1 cellular context compared by ENCODE assay signal in the genomic region with DNA sequence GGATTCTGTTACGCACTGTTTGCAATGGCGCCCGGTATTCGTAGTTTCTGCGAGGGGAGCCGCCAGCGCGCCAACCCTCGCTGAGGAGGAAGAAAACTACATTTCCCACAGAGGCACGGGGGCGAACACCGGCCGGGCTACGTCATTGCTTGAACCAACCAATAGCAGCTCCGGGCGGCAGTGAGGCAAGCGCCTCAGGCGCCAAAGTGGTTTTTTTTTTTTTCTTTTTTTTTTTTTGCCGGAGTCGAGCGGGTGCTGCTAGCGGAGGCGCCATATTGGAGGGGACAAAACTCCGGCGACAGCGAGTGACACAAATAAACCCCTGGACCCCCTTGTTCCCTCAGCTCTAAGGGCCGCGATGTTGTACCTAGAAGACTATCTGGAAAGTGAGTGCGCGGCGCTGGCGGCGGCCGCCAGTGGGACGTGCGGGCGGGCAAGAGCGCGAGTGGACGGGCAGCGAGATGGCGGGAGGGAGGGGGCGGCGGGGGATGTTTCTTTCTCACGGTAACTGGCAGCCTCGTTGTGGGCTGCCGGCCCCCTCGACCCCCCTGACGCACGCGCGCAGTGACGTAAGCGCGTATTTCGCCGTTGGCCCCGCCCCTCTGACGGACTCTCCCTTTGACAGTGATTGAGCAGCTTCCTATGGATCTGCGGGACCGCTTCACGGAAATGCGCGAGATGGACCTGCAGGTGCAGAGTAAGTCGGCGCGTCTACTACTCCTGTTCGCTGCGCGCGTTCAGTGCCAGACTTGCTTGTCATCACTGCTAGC.
TF ChIP-seq lines count a peak whose summit lies in the region.

A gene with protein sequence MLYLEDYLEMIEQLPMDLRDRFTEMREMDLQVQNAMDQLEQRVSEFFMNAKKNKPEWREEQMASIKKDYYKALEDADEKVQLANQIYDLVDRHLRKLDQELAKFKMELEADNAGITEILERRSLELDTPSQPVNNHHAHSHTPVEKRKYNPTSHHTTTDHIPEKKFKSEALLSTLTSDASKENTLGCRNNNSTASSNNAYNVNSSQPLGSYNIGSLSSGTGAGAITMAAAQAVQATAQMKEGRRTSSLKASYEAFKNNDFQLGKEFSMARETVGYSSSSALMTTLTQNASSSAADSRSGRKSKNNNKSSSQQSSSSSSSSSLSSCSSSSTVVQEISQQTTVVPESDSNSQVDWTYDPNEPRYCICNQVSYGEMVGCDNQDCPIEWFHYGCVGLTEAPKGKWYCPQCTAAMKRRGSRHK (plus strand): TSS at position 239 of the 770 bp plus-strand sequence. CDS start 120 bp downstream, at position 359.

TF ChIP-seq in SK-N-SH, 30 proteins besides CTCF, POLR2A, EP300 and RAD21 (continued from another document):
- TF ChIP-seq, protein P1, sequence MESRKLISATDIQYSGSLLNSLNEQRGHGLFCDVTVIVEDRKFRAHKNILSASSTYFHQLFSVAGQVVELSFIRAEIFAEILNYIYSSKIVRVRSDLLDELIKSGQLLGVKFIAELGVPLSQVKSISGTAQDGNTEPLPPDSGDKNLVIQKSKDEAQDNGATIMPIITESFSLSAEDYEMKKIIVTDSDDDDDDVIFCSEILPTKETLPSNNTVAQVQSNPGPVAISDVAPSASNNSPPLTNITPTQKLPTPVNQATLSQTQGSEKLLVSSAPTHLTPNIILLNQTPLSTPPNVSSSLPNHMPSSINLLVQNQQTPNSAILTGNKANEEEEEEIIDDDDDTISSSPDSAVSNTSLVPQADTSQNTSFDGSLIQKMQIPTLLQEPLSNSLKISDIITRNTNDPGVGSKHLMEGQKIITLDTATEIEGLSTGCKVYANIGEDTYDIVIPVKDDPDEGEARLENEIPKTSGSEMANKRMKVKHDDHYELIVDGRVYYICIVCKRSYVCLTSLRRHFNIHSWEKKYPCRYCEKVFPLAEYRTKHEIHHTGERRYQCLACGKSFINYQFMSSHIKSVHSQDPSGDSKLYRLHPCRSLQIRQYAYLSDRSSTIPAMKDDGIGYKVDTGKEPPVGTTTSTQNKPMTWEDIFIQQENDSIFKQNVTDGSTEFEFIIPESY (IDR thresholded peaks at IDR 0.05; ENCODE audit: borderline replicate concordance, low read depth) = peak; percentile 94
- TF ChIP-seq RFX5 (IDR thresholded peaks at IDR 0.05; ENCODE audit: low read length) = peak; percentile 82
- TF ChIP-seq MXI1 (IDR thresholded peaks at IDR 0.05; ENCODE audit: low read depth, low read length) = peak; percentile 95
- no peak for TF ChIP-seq FOSL2 (IDR thresholded peaks at IDR 0.05; ENCODE audit: borderline replicate concordance, low read depth)
- TF ChIP-seq, protein P2, sequence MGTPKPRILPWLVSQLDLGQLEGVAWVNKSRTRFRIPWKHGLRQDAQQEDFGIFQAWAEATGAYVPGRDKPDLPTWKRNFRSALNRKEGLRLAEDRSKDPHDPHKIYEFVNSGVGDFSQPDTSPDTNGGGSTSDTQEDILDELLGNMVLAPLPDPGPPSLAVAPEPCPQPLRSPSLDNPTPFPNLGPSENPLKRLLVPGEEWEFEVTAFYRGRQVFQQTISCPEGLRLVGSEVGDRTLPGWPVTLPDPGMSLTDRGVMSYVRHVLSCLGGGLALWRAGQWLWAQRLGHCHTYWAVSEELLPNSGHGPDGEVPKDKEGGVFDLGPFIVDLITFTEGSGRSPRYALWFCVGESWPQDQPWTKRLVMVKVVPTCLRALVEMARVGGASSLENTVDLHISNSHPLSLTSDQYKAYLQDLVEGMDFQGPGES (IDR thresholded peaks at IDR 0.05; ENCODE audit: low read depth, low read length) = no peak; the same call in 1 of the 2 replicates
- TF ChIP-seq, protein P3, sequence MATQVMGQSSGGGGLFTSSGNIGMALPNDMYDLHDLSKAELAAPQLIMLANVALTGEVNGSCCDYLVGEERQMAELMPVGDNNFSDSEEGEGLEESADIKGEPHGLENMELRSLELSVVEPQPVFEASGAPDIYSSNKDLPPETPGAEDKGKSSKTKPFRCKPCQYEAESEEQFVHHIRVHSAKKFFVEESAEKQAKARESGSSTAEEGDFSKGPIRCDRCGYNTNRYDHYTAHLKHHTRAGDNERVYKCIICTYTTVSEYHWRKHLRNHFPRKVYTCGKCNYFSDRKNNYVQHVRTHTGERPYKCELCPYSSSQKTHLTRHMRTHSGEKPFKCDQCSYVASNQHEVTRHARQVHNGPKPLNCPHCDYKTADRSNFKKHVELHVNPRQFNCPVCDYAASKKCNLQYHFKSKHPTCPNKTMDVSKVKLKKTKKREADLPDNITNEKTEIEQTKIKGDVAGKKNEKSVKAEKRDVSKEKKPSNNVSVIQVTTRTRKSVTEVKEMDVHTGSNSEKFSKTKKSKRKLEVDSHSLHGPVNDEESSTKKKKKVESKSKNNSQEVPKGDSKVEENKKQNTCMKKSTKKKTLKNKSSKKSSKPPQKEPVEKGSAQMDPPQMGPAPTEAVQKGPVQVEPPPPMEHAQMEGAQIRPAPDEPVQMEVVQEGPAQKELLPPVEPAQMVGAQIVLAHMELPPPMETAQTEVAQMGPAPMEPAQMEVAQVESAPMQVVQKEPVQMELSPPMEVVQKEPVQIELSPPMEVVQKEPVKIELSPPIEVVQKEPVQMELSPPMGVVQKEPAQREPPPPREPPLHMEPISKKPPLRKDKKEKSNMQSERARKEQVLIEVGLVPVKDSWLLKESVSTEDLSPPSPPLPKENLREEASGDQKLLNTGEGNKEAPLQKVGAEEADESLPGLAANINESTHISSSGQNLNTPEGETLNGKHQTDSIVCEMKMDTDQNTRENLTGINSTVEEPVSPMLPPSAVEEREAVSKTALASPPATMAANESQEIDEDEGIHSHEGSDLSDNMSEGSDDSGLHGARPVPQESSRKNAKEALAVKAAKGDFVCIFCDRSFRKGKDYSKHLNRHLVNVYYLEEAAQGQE (IDR thresholded peaks at IDR 0.05; ENCODE audit: low read depth, low read length) = peak; percentile 17; the same call in 1 of the 2 replicates
- TF ChIP-seq GABPA (IDR thresholded peaks at IDR 0.05; ENCODE audit: low read depth) = no peak
- no peak; the same call in 1 of the 2 replicates for TF ChIP-seq TCF12 (IDR thresholded peaks at IDR 0.05)
- TF ChIP-seq FOXM1 (IDR thresholded peaks at IDR 0.05; ENCODE audit: low read depth) = peak; percentile 79
- no peak for TF ChIP-seq EZH2phosphoT487 (IDR thresholded peaks at IDR 0.05; ENCODE audit: borderline replicate concordance, low read depth)
- TF ChIP-seq RXRA (IDR thresholded peaks at IDR 0.05; ENCODE audit: borderline replicate concordance, low read depth) = no peak
- TF ChIP-seq SIN3A (IDR thresholded peaks at IDR 0.05; ENCODE audit: borderline replicate concordance, low read depth, low read length) = peak; percentile 47
- no peak; the same call in 1 of the 2 replicates for TF ChIP-seq RCOR1 (IDR thresholded peaks at IDR 0.05; ENCODE audit: low read length)
- peak; percentile 93 for TF ChIP-seq YY1 (IDR thresholded peaks at IDR 0.05; ENCODE audit: low read depth)
- TF ChIP-seq GATA2 (CRISPR knock-in tag; IDR thresholded peaks at IDR 0.05) = no peak
- peak; percentile 67 for TF ChIP-seq POLR2AphosphoS5 (IDR thresholded peaks at IDR 0.05; ENCODE audit: low read depth, low read length)
- no peak for TF ChIP-seq TEAD4 (IDR thresholded peaks at IDR 0.05; ENCODE audit: borderline replicate concordance, insufficient read depth)
- no peak; the same call in 1 of the 2 replicates for TF ChIP-seq JUND (IDR thresholded peaks at IDR 0.05)
TF ChIP-seq in SK-N-SH: peak in this region for 17.
